19 cellular contexts compared by ENCODE assay signal in genomic region chr4:3709846-3710441, GRCh38. TPM values are rescaled to one million over a fixed set of nuclear protein-coding genes. Genes with fewer than 3 reads are reported as not detected.
"Had no signal": no experiment of that assay in that cellular context is flagged by ENCODE, and none has a peak within 500 bp of the region (broad histone marks: within the 10 kb centered on the region; RNA-seq: fewer than 3 reads in every experiment).

No MANE protein-coding gene starts in this region.

- H3K4me3 ChIP-seq: gastrocnemius medialis, heart right ventricle, SJSA1, skin epidermis had no signal

- H3K4me1 Mint-ChIP-seq: activated CD4-positive, alpha-beta memory T cell treated with anti-CD3 and anti-CD28 coated beads, Interleukin-2, amount 10 ng/mL, durations not matched to agents 7 days and 5 days; WTC11 had no signal

- DNase-seq: activated CD4-positive, alpha-beta memory T cell treated with anti-CD3 and anti-CD28 coated beads, Interleukin-2, amount 10 ng/mL, durations not matched to agents 7 days and 5 days; activated CD4-positive, alpha-beta T cell treated with anti-CD3 and anti-CD28 coated beads for 4 hours; activated CD8-positive, alpha-beta memory T cell treated with anti-CD3 and anti-CD28 coated beads, Interleukin-2, amount 50 U/mL, for 4 hours; activated gamma-delta T cell; activated T-cell treated with anti-CD3 and anti-CD28 coated beads, Interleukin-2, amount 50 U/mL, for 48 hours; amniotic stem cell; central memory CD4-positive, alpha-beta T cell; cortex of kidney; effector memory CD4-positive, alpha-beta T cell; gastrocnemius medialis; stimulated activated CD4-positive, alpha-beta T cell treated with anti-CD3 and anti-CD28 coated beads, Interleukin-4, amount 100 ng/mL, for 24 hours; stimulated activated naive CD4-positive, alpha-beta T cell treated with Interleukin-2 at 50 U/mL for 16 hours had no signal

- H3K27me3 Mint-ChIP-seq: activated CD4-positive, alpha-beta memory T cell treated with anti-CD3 and anti-CD28 coated beads, Interleukin-2, amount 10 ng/mL, durations not matched to agents 7 days and 5 days; activated naive CD8-positive, alpha-beta T cell had no signal

- H3K9ac ChIP-seq: parathyroid adenoma had no signal

- H3K36me3 Mint-ChIP-seq: activated naive CD8-positive, alpha-beta T cell; WTC11 had no signal

- H3K4me3 Mint-ChIP-seq: activated CD4-positive, alpha-beta memory T cell treated with anti-CD3 and anti-CD28 coated beads, Interleukin-2, amount 10 ng/mL, durations not matched to agents 7 days and 5 days; activated naive CD8-positive, alpha-beta T cell; WTC11 had no signal

- ATAC-seq: gastrocnemius medialis, WTC11 had no signal

- H3K4me1 ChIP-seq: gastrocnemius medialis, parathyroid adenoma, SJSA1 had no signal

- H3K36me3 ChIP-seq: gastrocnemius medialis, heart right ventricle, SJSA1 had no signal

- H3K9me3 Mint-ChIP-seq: activated CD4-positive, alpha-beta memory T cell treated with anti-CD3 and anti-CD28 coated beads, Interleukin-2, amount 10 ng/mL, durations not matched to agents 7 days and 5 days; WTC11 had no signal

- H3K27ac ChIP-seq: gastrocnemius medialis, heart right ventricle, parathyroid adenoma, SJSA1, skin epidermis had no signal

- H3K27ac Mint-ChIP-seq: activated CD4-positive, alpha-beta memory T cell treated with anti-CD3 and anti-CD28 coated beads, Interleukin-2, amount 10 ng/mL, durations not matched to agents 7 days and 5 days; activated naive CD8-positive, alpha-beta T cell; WTC11 had no signal

- H3K9me3 ChIP-seq: gastrocnemius medialis, heart right ventricle, SJSA1 had no signal

RNA-seq across cellular contexts. Expression of gene ADRA2C, which starts 56.2 kb away (rescaled TPM):
- total RNA-seq: activated CD4-positive, alpha-beta memory T cell treated with anti-CD3 and anti-CD28 coated beads, Interleukin-2, amount 10 ng/mL, durations not matched to agents 7 days and 5 days; SJSA1; T-helper 2 cell treated with Interferon-gamma antibody and Interleukin-4, amounts not matched to agents 100 ng/mL and 5 ng/mL, for 36 hours had no signal
